33 cellular contexts compared by ENCODE assay signal in genomic region chr22:21073023-21073422, GRCh38. TPM values are rescaled to one million over a fixed set of nuclear protein-coding genes. Genes with fewer than 3 reads are reported as not detected.
"Had no signal": no experiment of that assay in that cellular context is flagged by ENCODE, and none has a peak within 500 bp of the region (broad histone marks: within the 10 kb centered on the region; RNA-seq: fewer than 3 reads in every experiment).

No MANE protein-coding gene starts in this region.

- H3K36me3 ChIP-seq: left lung, lower lobe of right lung, neural progenitor cell, neutrophil, prostate gland, stomach, thyroid gland, transverse colon, upper lobe of left lung had no signal

- H3K4me1 ChIP-seq: left lung, lower lobe of right lung, neural progenitor cell, prostate gland, stomach, testis, thyroid gland, transverse colon, upper lobe of left lung had no signal

- H3K27ac ChIP-seq: left lung, lower lobe of right lung, neural progenitor cell, neutrophil, prostate gland, stomach, testis, thyroid gland, transverse colon, upper lobe of left lung had no signal

- H3K27me3 ChIP-seq: left lung, neural progenitor cell, neutrophil, testis, thyroid gland, transverse colon, upper lobe of left lung had no signal

- FAIRE-seq: kidney had no signal

- H2AFZ ChIP-seq: neural progenitor cell had no signal

- DNase-seq: hippocampal formation; kidney; left colon; left lung; lower lobe of right lung; mesendoderm; naive B cell; natural killer cell; nephron progenitor cell; occipital lobe; retina; right cardiac atrium; stimulated activated CD4-positive, alpha-beta T cell treated with anti-CD3 and anti-CD28 coated beads, Interleukin-12 subunit alpha, Interleukin-12 subunit beta, amount 100 ng/mL, for 4 hours; stimulated activated CD4-positive, alpha-beta T cell treated with anti-CD3 and anti-CD28 coated beads, Interleukin-15, amount 100 ng/mL, for 24 hours; stimulated activated CD4-positive, alpha-beta T cell treated with anti-CD3 and anti-CD28 coated beads, Interleukin-2, amount 100 ng/mL, for 24 hours; stimulated activated CD4-positive, alpha-beta T cell treated with anti-CD3 and anti-CD28 coated beads, Interleukin-4, amount 100 ng/mL, for 1 hour; stimulated activated naive B cell treated with anti-CD40 and anti-IgM and Interleukin-4, amounts not matched to agents 10 μg/mL and 1 μg/mL and 100 μg/mL, for 72 hours; stimulated activated naive CD8-positive, alpha-beta T cell treated with anti-CD3 and anti-CD28 coated beads, Interleukin-15, Interleukin-2, amounts not matched to agents 100 U/mL and 50 U/mL, for 24 hours; stomach; testis; thyroid gland; transverse colon; upper lobe of left lung had no signal

- ATAC-seq: left colon; left lung; lower lobe of right lung; natural killer cell; sciatic nerve; stimulated activated naive B cell treated with anti-CD40 and anti-IgM and Interleukin-4, amounts not matched to agents 10 μg/mL and 1 μg/mL and 100 μg/mL, for 72 hours; stimulated activated naive CD8-positive, alpha-beta T cell treated with anti-CD3 and anti-CD28 coated beads, Interleukin-15, Interleukin-2, amounts not matched to agents 100 U/mL and 50 U/mL, for 24 hours had no signal

- H3K9ac ChIP-seq: neural progenitor cell had no signal

- H3K9me3 ChIP-seq: left lung, lower lobe of right lung, neutrophil, prostate gland, testis, thyroid gland, transverse colon, upper lobe of left lung had no signal

- H3K4me3 ChIP-seq: left lung, lower lobe of right lung, neural progenitor cell, prostate gland, skin epidermis, stomach, testis, thyroid gland, transverse colon, upper lobe of left lung had no signal

- H3K4me2 ChIP-seq: neural progenitor cell had no signal

RNA-seq across cellular contexts. Expression of gene LRRC74B, which starts 27.3 kb away (rescaled TPM):
- total RNA-seq: kidney, liver, mesothelial cell of epicardium, mononuclear cell, occipital lobe, osteocyte, right cardiac atrium, sciatic nerve, stomach, thyroid gland, transverse colon, urinary bladder had no signal
- polyA plus RNA-seq: liver, right cardiac atrium, stomach, urinary bladder had no signal

RNA-seq across cellular contexts. Expression of gene SLC7A4, which starts 40.7 kb away (rescaled TPM):
- total RNA-seq: mononuclear cell, natural killer cell, osteocyte had no signal

RNA-seq across cellular contexts. Expression of gene P2RX6, which starts 58.1 kb away (rescaled TPM):
- total RNA-seq: occipital lobe had no signal
